Comparison of ENCODE assay signal across 8 cellular contexts in genomic region chr13:97434417-97435296, GRCh38. TPM values are rescaled to one million over a fixed set of nuclear protein-coding genes. Genes with fewer than 3 reads are reported as not detected.
DNase-seq lines count a peak whose midpoint lies in the region; ATAC-seq and TF ChIP-seq lines count a peak whose summit lies in the region.

No MANE protein-coding gene starts in this region.

- DNase-seq in OCI-LY7 (ENCODE audit: low spot score) (peak; percentile 26), Right ventricle myocardium inferior (ENCODE audit: missing footprints) (peak; percentile 78), pons (ENCODE audit: low spot score) (peak; percentile 53), upper lobe of left lung (peak; percentile 50 to 87)
- peak; percentile 23 to 43 (median 30) for DNase-seq in activated naive CD4-positive, alpha-beta T cell (lab: John Stamatoyannopoulos, UW)

- H2AFZ ChIP-seq in OCI-LY7 (ENCODE audit: low read length), result peak overlapping the region; percentile 41

- peaks cover 28% of the 10 kb centered on the region; the same call in 1 of the 2 replicates for H3K79me2 ChIP-seq in OCI-LY7 (ENCODE audit: insufficient read depth, low read depth, low read length)

- BruUV-seq in OCI-LY7 (replicated peaks; lab: Mats Ljungman, UMichigan), result no TSS peak

- TF ChIP-seq CTCF in OCI-LY7 (conservative IDR thresholded peaks at IDR 0.05; ENCODE audit: low read length) (no peak), upper lobe of left lung (IDR thresholded peaks at IDR 0.05) (no peak)

- H3K9me3 ChIP-seq in OCI-LY7 (ENCODE audit: low read length), result no peaks in the 10 kb centered on the region
- H3K9me3 ChIP-seq in upper lobe of left lung, result no peaks in the 10 kb centered on the region

- no peak for TF ChIP-seq POLR2A in upper lobe of left lung (IDR thresholded peaks at IDR 0.05)

- no peaks in the 10 kb centered on the region for H3K36me3 ChIP-seq in OCI-LY7 (ENCODE audit: insufficient read depth, low read length)
- H3K36me3 ChIP-seq in upper lobe of left lung, result no peaks in the 10 kb centered on the region

- no peak for TF ChIP-seq EP300 in upper lobe of left lung (IDR thresholded peaks at IDR 0.05)

- ATAC-seq in HG02840 (IDR thresholded peaks at IDR 0.05; ENCODE audit: low FRiP score, unreplicated experiment) (peak; percentile 0), Right ventricle myocardium inferior (no peak), upper lobe of left lung (ENCODE audit: low FRiP score in 2 of 2) (no peak), GM21786 (IDR thresholded peaks at IDR 0.05; ENCODE audit: unreplicated experiment) (no peak)

- WGBS in upper lobe of left lung, 2 donors, result 1% methylated on average over 9 to 35 of the region's 59 CpGs

- POLR2A ChIA-PET in OCI-LY7 (lab: Charles Lee), result interaction anchor here (0.6 to 0.7 kb wide), 3 partner anchors 25 to 1734 kb away, joined by 3 to 4 read pairs (median 4); no protein-coding TSS in a partner anchor

- no peaks in the 10 kb centered on the region for H3K9me2 ChIP-seq in OCI-LY7 (ENCODE audit: insufficient read depth, low read length)

- peak overlapping the region; percentile 96 for H3K4me2 ChIP-seq in OCI-LY7 (ENCODE audit: low read length)

- intact Hi-C loops in OCI-LY7 (cut with micrococcal nuclease; ENCODE audit: unreplicated experiment) (loop anchor here (10.0 kb wide), 2 partner anchors 520 to 1140 kb away; partner anchors contain the start of genes IPO5 and STK24), Right ventricle myocardium inferior (cut with DNase I) (loop anchor here (5.0 to 10.0 kb wide), 2 partner anchors 67 to 370 kb away; no protein-coding TSS in a partner anchor)

- H4K20me1 ChIP-seq in OCI-LY7 (ENCODE audit: insufficient read depth, low read length), result no peaks in the 10 kb centered on the region

- H3K4me3 ChIP-seq in GM08714 (ENCODE audit: low read length), result peak overlapping the region; percentile 98
- peak overlapping the region; percentile 79 for H3K4me3 ChIP-seq in OCI-LY7 (ENCODE audit: low read depth, low read length, poor library complexity, severe bottlenecking)
- H3K4me3 ChIP-seq in upper lobe of left lung, result peak overlapping the region; percentile 67 to 92 (median 82)

- H3K27me3 ChIP-seq in upper lobe of left lung, result no peaks in the 10 kb centered on the region

- H3K27ac ChIP-seq in OCI-LY7 (ENCODE audit: low read depth, low read length, poor library complexity, severe bottlenecking), result peak overlapping the region; percentile 30
- peak overlapping the region; percentile 77 to 99 (median 85) for H3K27ac ChIP-seq in upper lobe of left lung

- H3K4me1 ChIP-seq in OCI-LY7 (ENCODE audit: insufficient read depth, low read length, poor library complexity, severe bottlenecking), result peaks cover 20% of the 10 kb centered on the region
- H3K4me1 ChIP-seq in upper lobe of left lung, result peaks cover 14 to 37% (median 25%) of the 10 kb centered on the region in 4 donors

- CTCF ChIA-PET in OCI-LY7 (lab: Charles Lee; ENCODE audit: unreplicated experiment), result no interaction called here

RNA-seq across cellular contexts. Expression of gene RAP2A, which starts 0.7 kb away (rescaled TPM):
- total RNA-seq in OCI-LY7 (2014; rRNA removed; shearing (Covaris generic)), result 8.2 and 9.2 TPM in 2 replicates
- total RNA-seq in OCI-LY7 (2022) (15.4 and 15.9 TPM in 2 replicates), Right ventricle myocardium inferior (20.1 TPM), upper lobe of left lung (10 to 100 TPM; 17.8 to 55.4 (median 31.5) TPM)

Comparison
In these comparisons a context has a peak if more than half of its experiments do, and no peak if none do; other contexts are left out.
1. DNase-seq: peak in every context shown above with its lines; median percentile 78 in Right ventricle myocardium inferior; 68 in upper lobe of left lung; 53 in pons; 30 in activated naive CD4-positive, alpha-beta T cell; 26 in OCI-LY7.